Comparison of ENCODE assay signal across 15 cellular contexts in the genomic region with DNA sequence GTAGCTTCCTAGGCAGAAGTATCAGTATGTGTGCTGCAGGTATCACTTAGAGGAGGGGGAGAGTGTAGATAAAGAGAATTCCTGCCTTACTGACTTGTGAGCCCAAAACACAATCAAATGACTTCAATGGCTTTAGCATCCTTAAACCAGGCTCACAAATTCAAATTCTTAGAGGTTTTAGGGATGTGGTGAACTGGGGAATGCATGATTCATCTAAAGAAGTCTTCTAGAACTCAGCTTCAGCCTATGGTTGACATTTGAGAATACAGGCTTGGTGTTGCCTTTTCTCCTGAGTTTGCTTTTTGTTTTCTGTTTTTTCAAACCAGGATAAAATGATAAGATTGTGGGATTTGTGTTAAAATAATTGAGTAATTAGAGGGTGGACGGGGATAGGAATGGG. TPM values are rescaled to one million over a fixed set of nuclear protein-coding genes. Genes with fewer than 3 reads are reported as not detected.
DNase-seq lines count a peak whose midpoint lies in the region; ATAC-seq and TF ChIP-seq lines count a peak whose summit lies in the region.
"Had no signal": no experiment of that assay in that cellular context is flagged by ENCODE, and none has a peak within 500 bp of the region (broad histone marks: within the 10 kb centered on the region; RNA-seq: fewer than 3 reads in every experiment).

No MANE protein-coding gene starts in this region.

- H3K9me3 ChIP-seq in transverse colon: no peaks in the 10 kb centered on the region
- H3K9me3 ChIP-seq: neutrophil had no signal

- no peak overlapping the region for H3K4me2 ChIP-seq in mesendoderm (ENCODE audit: low read length)

- H3K79me2 ChIP-seq in mesendoderm (ENCODE audit: control insufficient read depth, insufficient read depth, low read length): no peaks in the 10 kb centered on the region

- H3K4ac ChIP-seq in mesendoderm (ENCODE audit: low read depth, low read length): no peak overlapping the region

- H2BK15ac ChIP-seq in mesendoderm (replicated peaks; ENCODE audit: low read depth): no peak overlapping the region

- TF ChIP-seq CTCF in brain microvascular endothelial cell (IDR thresholded peaks at IDR 0.05; ENCODE audit: low read depth, low read length, missing control alignments) (peak; percentile 4), transverse colon (IDR thresholded peaks at IDR 0.05) (no peak)

- H4K5ac ChIP-seq in mesendoderm (ENCODE audit: low read length): no peak overlapping the region

- no peak overlapping the region for H3K4me3 ChIP-seq in brain microvascular endothelial cell (ENCODE audit: low read depth, low read length)
- H3K4me3 ChIP-seq in mesendoderm (ENCODE audit: low read length): no peak overlapping the region
- H3K4me3 ChIP-seq in transverse colon: no peak overlapping the region

- peak; percentile 81 for DNase-seq in EL
- DNase-seq in MV-4-11 (lab: John Stamatoyannopoulos, UW): peak; percentile 22
- DNase-seq in brain microvascular endothelial cell: peak; percentile 52
- peak; percentile 48 for DNase-seq in mesendoderm
- DNase-seq in globus pallidus (ENCODE audit: low spot score): no peak
- DNase-seq in effector CD8-positive, alpha-beta T cell (lab: John Stamatoyannopoulos, UW): no peak
- no peak for DNase-seq in transverse colon
- DNase-seq: activated naive CD4-positive, alpha-beta T cell treated with anti-CD3 and anti-CD28 coated beads, Interleukin-2, amount 50 U/mL, for 16 hours; CD4-positive, alpha-beta memory T cell; cerebellar nuclear complex; erythroblast; GF-D8 had no signal

- no peak overlapping the region for H3K9ac ChIP-seq in mesendoderm (ENCODE audit: low read length)

- no peak for TF ChIP-seq EP300 in transverse colon (IDR thresholded peaks at IDR 0.05; ENCODE audit: low read depth)

- H2BK120ac ChIP-seq in mesendoderm (ENCODE audit: low read depth, low read length): no peak overlapping the region

- no peak overlapping the region for H3K23ac ChIP-seq in mesendoderm (ENCODE audit: low read length)

- peaks cover 51% of the 10 kb centered on the region for H3K36me3 ChIP-seq in brain microvascular endothelial cell (replicated peaks)
- H3K36me3 ChIP-seq in mesendoderm (ENCODE audit: control insufficient read depth, insufficient read depth, low read length): peaks cover 4% of the 10 kb centered on the region
- H3K36me3 ChIP-seq in transverse colon: peaks cover 0 to 59% (median 21%) of the 10 kb centered on the region in 4 donors

- intact Hi-C loops in transverse colon (cut with DNase I; ENCODE audit: low total_unique reads): no loop called here

- H2AK5ac ChIP-seq in mesendoderm (ENCODE audit: low read length): no peak overlapping the region

- H3K56ac ChIP-seq in mesendoderm (ENCODE audit: low read length): no peak overlapping the region

- in situ Hi-C loops in brain microvascular endothelial cell (cut with HindIII; ENCODE audit: low pct_ligation_motif_present, low sequenced_read_pairs): no loop called here
- in situ Hi-C loops in transverse colon (cut with MboI; ENCODE audit: low pct_ligation_motif_present in 1 of 4, low pct_unique_long_range_greater_than_20kb in 1 of 4, low sequenced_read_pairs in 3 of 4): no loop called here

- H3K18ac ChIP-seq in mesendoderm (ENCODE audit: low read length): no peak overlapping the region

- no peak for ATAC-seq in HG02885 (IDR thresholded peaks at IDR 0.05; ENCODE audit: poor library complexity, unreplicated experiment)
- ATAC-seq: HCT116 had no signal

- H3K27ac ChIP-seq in brain microvascular endothelial cell (no peak overlapping the region), mesendoderm (ENCODE audit: low read depth, low read length) (no peak overlapping the region), transverse colon (no peak overlapping the region)
- H3K27ac ChIP-seq: neutrophil had no signal

- H3K79me1 ChIP-seq in mesendoderm (ENCODE audit: low read length): no peaks in the 10 kb centered on the region

- H3K4me1 ChIP-seq in mesendoderm (ENCODE audit: control insufficient read depth, low read depth, low read length): no peaks in the 10 kb centered on the region
- no peaks in the 10 kb centered on the region for H3K4me1 ChIP-seq in transverse colon

- no peak for TF ChIP-seq POLR2A in transverse colon (IDR thresholded peaks at IDR 0.05)

- WGBS in mesendoderm (ENCODE audit: extremely low coverage, insufficient coverage, low lambda C conversion rate): 100% methylated on average over 1 of the region's 1 CpG
- 81 to 94% methylated on average over 1 of the region's 1 CpG for WGBS in transverse colon (ENCODE audit: low coverage in 1 of 2), 2 donors

- H4K8ac ChIP-seq in mesendoderm (ENCODE audit: low read depth, low read length): no peak overlapping the region

- H3K27me3 ChIP-seq in brain microvascular endothelial cell (replicated peaks): no peaks in the 10 kb centered on the region
- no peaks in the 10 kb centered on the region for H3K27me3 ChIP-seq in mesendoderm (ENCODE audit: insufficient read depth, low read length, poor library complexity)
- no peaks in the 10 kb centered on the region for H3K27me3 ChIP-seq in transverse colon
- H3K27me3 ChIP-seq: neutrophil had no signal

- H2BK5ac ChIP-seq in mesendoderm (ENCODE audit: low read length): no peak overlapping the region

RNA-seq across cellular contexts. Expression of a gene that starts 14.4 kb away (rescaled TPM):
- polyA plus RNA-seq in mesendoderm (2013, experiment 1 of 2): 307 TPM
- polyA plus RNA-seq in mesendoderm (2013, experiment 2 of 2): 306 TPM
- total RNA-seq in transverse colon: 100 to 1,000 TPM in 1 of 4 donors, 10 to 100 TPM in 3; 33.3 to 169 (median 39.4) TPM

RNA-seq across cellular contexts. Expression of a gene that starts 20.2 kb away (rescaled TPM):
- 8.2 TPM for polyA plus RNA-seq in mesendoderm (2013, experiment 1 of 2)
- 8.4 TPM for polyA plus RNA-seq in mesendoderm (2013, experiment 2 of 2)
- 10 to 100 TPM in 2 of 4 donors, 1 to 10 TPM in 2; 7.4 to 13.1 (median 9.9) TPM for total RNA-seq in transverse colon

Comparison
In these comparisons a context has a peak if more than half of its experiments do, and no peak if none do; other contexts are left out.
1. DNase-seq: peak in EL (single experiment), MV-4-11 (single experiment), brain microvascular endothelial cell (single experiment) and mesendoderm (single experiment); none in globus pallidus (single experiment), effector CD8-positive, alpha-beta T cell (single experiment) and transverse colon (single experiment).